ENCODE assay signal across 8 cellular contexts in the genomic region with DNA sequence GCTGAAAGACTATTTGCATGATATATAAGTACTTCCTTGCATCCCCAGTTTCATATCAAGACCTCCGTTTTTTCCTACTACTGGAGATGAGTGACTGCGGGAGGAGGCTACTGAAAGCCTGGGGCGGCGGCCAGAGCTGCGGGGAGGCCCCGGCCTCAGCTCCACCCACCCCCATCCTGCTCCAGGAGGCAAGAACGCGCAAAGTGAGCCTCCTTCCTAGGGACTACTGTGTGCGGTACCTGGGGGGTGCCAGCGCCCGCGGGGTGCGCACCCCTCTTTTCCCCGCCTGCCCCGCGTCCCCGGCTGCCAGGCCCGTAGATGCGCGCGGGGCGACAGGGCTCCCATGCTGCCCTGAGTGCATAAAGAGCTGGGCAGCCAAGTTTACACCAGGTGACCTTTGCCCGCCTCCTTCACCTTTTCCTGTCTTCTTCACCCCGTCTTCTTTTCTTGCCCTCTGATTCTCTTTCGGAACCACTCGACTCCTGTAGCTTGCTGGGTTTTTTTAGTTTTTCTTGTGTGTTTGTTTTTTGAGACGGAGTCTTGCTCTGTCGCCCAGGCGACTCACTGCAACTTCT. TPM values are rescaled to one million over a fixed set of nuclear protein-coding genes. Genes with fewer than 3 reads are reported as not detected.
A peak's percentile ranks its signal among the peaks of the same experiment; 100 is the strongest.
DNase-seq lines count a peak whose midpoint lies in the region; ATAC-seq, FAIRE-seq and TF ChIP-seq lines count a peak whose summit lies in the region.

No MANE protein-coding gene starts in this region.

- dilution Hi-C loops in keratinocyte (cut with MboI; ENCODE audit: extremely low pct_ligation_motif_present, low sequenced_read_pairs) = no loop called here

- no peak for FAIRE-seq in astrocyte (lab: Jason Lieb, UNC)
- FAIRE-seq in keratinocyte (lab: Jason Lieb, UNC) = no peak
- no peak for FAIRE-seq in D721Med (lab: Jason Lieb, UNC)

- TF ChIP-seq CTCF in astrocyte (IDR thresholded peaks at IDR 0.05; ENCODE audit: insufficient read depth, low read depth, low read length) = no peak
- TF ChIP-seq CTCF in keratinocyte (optimal IDR thresholded peaks at IDR 0.05 in 1 of 3, IDR thresholded peaks at IDR 0.05 in 1 of 3, conservative IDR thresholded peaks at IDR 0.05 in 1 of 3; ENCODE audit: extremely low read depth in 1 of 3, insufficient read depth in 2 of 3, low read length in 3 of 3) = no peak
- no peak for TF ChIP-seq CTCF in tibial nerve (IDR thresholded peaks at IDR 0.05)
- no peak for TF ChIP-seq CTCF in D721Med (IDR thresholded peaks at IDR 0.05; ENCODE audit: insufficient read depth, missing control alignments)

- H3K9me1 ChIP-seq in keratinocyte (ENCODE audit: control insufficient read depth, extremely low read depth, insufficient read depth, low read length) = no peaks in the 10 kb centered on the region

- H3K4me3 Mint-ChIP-seq in activated naive CD4-positive, alpha-beta T cell treated with anti-CD3 and anti-CD28 coated beads, Interleukin-2, amount 50 U/mL, for 24 hours = peak overlapping the region; percentile 84
- H3K4me3 Mint-ChIP-seq in astrocyte (ENCODE audit: unreplicated experiment) = no peak overlapping the region

- H3K27ac ChIP-seq in astrocyte (ENCODE audit: low read depth, low read length) (no peak overlapping the region), keratinocyte (ENCODE audit: control insufficient read depth, insufficient read depth, low read length) (no peak overlapping the region), tibial nerve (peak overlapping the region in 3 of 4 donors; percentile 34 to 100 (median 86))

- TF ChIP-seq POLR2A in tibial nerve (IDR thresholded peaks at IDR 0.05) (no peak), GM18505 (IDR thresholded peaks at IDR 0.05; ENCODE audit: borderline replicate concordance, extremely low read depth, insufficient read depth, insufficient read length) (no peak)

- H3K4me1 Mint-ChIP-seq in activated naive CD4-positive, alpha-beta T cell treated with anti-CD3 and anti-CD28 coated beads, Interleukin-2, amount 50 U/mL, for 24 hours = peaks cover 18% of the 10 kb centered on the region
- peaks cover 2% of the 10 kb centered on the region for H3K4me1 Mint-ChIP-seq in astrocyte (ENCODE audit: low read depth, unreplicated experiment)

- H3K36me3 ChIP-seq in astrocyte (ENCODE audit: insufficient read depth, low read length) = no peaks in the 10 kb centered on the region
- no peaks in the 10 kb centered on the region for H3K36me3 ChIP-seq in keratinocyte (ENCODE audit: control insufficient read depth in 2 of 2, extremely low read depth in 1 of 2, insufficient read depth in 2 of 2, low read length in 2 of 2)
- no peaks in the 10 kb centered on the region for H3K36me3 ChIP-seq in tibial nerve

- WGBS in tibial nerve, 2 donors = 35 to 38% methylated on average over 20 to 29 of the region's 29 CpGs

- peak overlapping the region; percentile 76 for H2AFZ ChIP-seq in astrocyte (ENCODE audit: low read depth, low read length)
- H2AFZ ChIP-seq in keratinocyte (ENCODE audit: control insufficient read depth, low read length) = peak overlapping the region; percentile 81

- H3K4me3 ChIP-seq in astrocyte (ENCODE audit: insufficient read depth, low read depth, low read length) (no peak overlapping the region), keratinocyte (ENCODE audit: control insufficient read depth in 2 of 3, extremely low read depth in 1 of 3, insufficient read depth in 2 of 3, low read depth in 1 of 3, low read length in 3 of 3) (peak overlapping the region; percentile 15 to 51 (median 45)), tibial nerve (peak overlapping the region in 3 of 4 donors; percentile 28 to 43 (median 32))

- DNase-seq in activated naive CD4-positive, alpha-beta T cell treated with Interleukin-2 at 50 U/mL for 16 hours = no peak
- DNase-seq in astrocyte (ENCODE audit: low read depth) = peak; percentile 12
- no peak for DNase-seq in keratinocyte (ENCODE audit: low read depth, low spot score)
- DNase-seq in tibial nerve (ENCODE audit: low spot score in 2 of 2) = no peak
- no peak for DNase-seq in D721Med (ENCODE audit: insufficient read length, low spot score)
- DNase-seq in hippocampal formation (lab: John Stamatoyannopoulos, UW) = no peak

- H3K9ac ChIP-seq in astrocyte (ENCODE audit: low read length) (peak overlapping the region; percentile 47), keratinocyte (ENCODE audit: control insufficient read depth, extremely low read depth, insufficient read depth, low read length) (peak overlapping the region; percentile 3)

- H4K20me1 ChIP-seq in astrocyte (ENCODE audit: insufficient read depth, low read length) = peaks cover 4% of the 10 kb centered on the region
- no peaks in the 10 kb centered on the region for H4K20me1 ChIP-seq in keratinocyte (ENCODE audit: control insufficient read depth, extremely low read depth, insufficient read depth, low read length)

- H3K27ac Mint-ChIP-seq in activated naive CD4-positive, alpha-beta T cell treated with anti-CD3 and anti-CD28 coated beads, Interleukin-2, amount 50 U/mL, for 24 hours = peak overlapping the region; percentile 95
- H3K27ac Mint-ChIP-seq in astrocyte (ENCODE audit: unreplicated experiment) = no peak overlapping the region

- H3K9me3 Mint-ChIP-seq in activated naive CD4-positive, alpha-beta T cell treated with anti-CD3 and anti-CD28 coated beads, Interleukin-2, amount 50 U/mL, for 24 hours = no peaks in the 10 kb centered on the region
- no peaks in the 10 kb centered on the region for H3K9me3 Mint-ChIP-seq in astrocyte (ENCODE audit: unreplicated experiment)

- ATAC-seq in GM18505 (IDR thresholded peaks at IDR 0.05; ENCODE audit: unreplicated experiment) = no peak

- H3K4me1 ChIP-seq in astrocyte (ENCODE audit: insufficient read depth, low read length) (peaks cover 11% of the 10 kb centered on the region), keratinocyte (ENCODE audit: control insufficient read depth, extremely low read depth, insufficient read depth, low read length) (peaks cover 13% of the 10 kb centered on the region), tibial nerve (peaks cover 0 to 35% (median 8%) of the 10 kb centered on the region in 4 donors)

- no peaks in the 10 kb centered on the region for H3K27me3 Mint-ChIP-seq in activated naive CD4-positive, alpha-beta T cell treated with anti-CD3 and anti-CD28 coated beads, Interleukin-2, amount 50 U/mL, for 24 hours
- H3K27me3 Mint-ChIP-seq in astrocyte (ENCODE audit: low read depth, unreplicated experiment) = no peaks in the 10 kb centered on the region

- H3K79me2 ChIP-seq in astrocyte (ENCODE audit: insufficient read depth, low read length) (peaks cover 19% of the 10 kb centered on the region), keratinocyte (ENCODE audit: control insufficient read depth, insufficient read depth, low read length) (peaks cover 15% of the 10 kb centered on the region)

- no peaks in the 10 kb centered on the region for H3K36me3 Mint-ChIP-seq in activated naive CD4-positive, alpha-beta T cell treated with anti-CD3 and anti-CD28 coated beads, Interleukin-2, amount 50 U/mL, for 24 hours
- H3K36me3 Mint-ChIP-seq in astrocyte (ENCODE audit: low read depth, unreplicated experiment) = no peaks in the 10 kb centered on the region

- H3K9me3 ChIP-seq in astrocyte (ENCODE audit: insufficient read depth, low read depth, low read length) (no peaks in the 10 kb centered on the region), keratinocyte (ENCODE audit: control insufficient read depth, low read depth, low read length) (no peaks in the 10 kb centered on the region), tibial nerve (no peaks in the 10 kb centered on the region)

- H3K4me2 ChIP-seq in astrocyte (ENCODE audit: low read length) (peak overlapping the region; percentile 85), keratinocyte (ENCODE audit: control insufficient read depth, extremely low read depth, insufficient read depth, low read depth, low read length) (peak overlapping the region; percentile 99)

- no peak for TF ChIP-seq EP300 in tibial nerve (IDR thresholded peaks at IDR 0.05)

- no peaks in the 10 kb centered on the region for H3K27me3 ChIP-seq in astrocyte (ENCODE audit: insufficient read depth, low read length)
- no peaks in the 10 kb centered on the region for H3K27me3 ChIP-seq in keratinocyte (ENCODE audit: control insufficient read depth, extremely low read depth, insufficient read depth, low read length)
- H3K27me3 ChIP-seq in tibial nerve = no peaks in the 10 kb centered on the region

RNA-seq across cellular contexts. Expression of a gene that starts 2.5 kb away (rescaled TPM):
- total RNA-seq in astrocyte (10.0 and 11.8 TPM in 2 replicates), tibial nerve (10 to 100 TPM; 16.8 to 22.6 (median 19.4) TPM)
- polyA plus RNA-seq in keratinocyte = 8.2 to 10.6 TPM (median 8.8 TPM) in 3 replicates
- 9.7 TPM for polyA plus RNA-seq in keratinocyte (2011; ENCODE audit: low read depth)
- polyA plus RNA-seq in keratinocyte (2011; cell fraction: cytosol; rRNA removed) = 4.6 and 9.8 TPM in 2 replicates
- 9.9 and 12.7 TPM in 2 replicates for polyA plus RNA-seq in keratinocyte (2011; cell fraction: nucleus; rRNA removed)
- 3.9 and 4.4 TPM in 2 replicates for polyA plus RNA-seq in keratinocyte (2012; ENCODE audit: low replicate concordance)
- polyA minus RNA-seq in keratinocyte = 10.5 to 26.8 TPM (median 20.9 TPM) in 3 replicates
- polyA minus RNA-seq in keratinocyte (2011; cell fraction: cytosol; rRNA and poly(A)+ RNA removed) = 9.8 TPM
- 10.0 and 20.5 TPM in 2 replicates for polyA minus RNA-seq in keratinocyte (2011; cell fraction: nucleus; rRNA and poly(A)+ RNA removed)

RNA-seq across cellular contexts. Expression of a gene that starts 47.1 kb away (rescaled TPM):
- total RNA-seq in astrocyte (141 and 151 TPM in 2 replicates), tibial nerve (100 to 1,000 TPM in 1 of 4 donors, 10 to 100 TPM in 3; 80.7 to 101 (median 89.0) TPM)
- polyA plus RNA-seq in keratinocyte = 64.3 to 128 TPM (median 125 TPM) in 3 replicates
- polyA plus RNA-seq in keratinocyte (2011; ENCODE audit: low read depth) = 127 TPM
- 68.7 and 155 TPM in 2 replicates for polyA plus RNA-seq in keratinocyte (2011; cell fraction: cytosol; rRNA removed)
- polyA plus RNA-seq in keratinocyte (2011; cell fraction: nucleus; rRNA removed) = 58.5 and 70.3 TPM in 2 replicates
- 134 and 161 TPM in 2 replicates for polyA plus RNA-seq in keratinocyte (2012; ENCODE audit: low replicate concordance)
- 22.0 to 103 TPM (median 49.3 TPM) in 3 replicates for polyA minus RNA-seq in keratinocyte
- polyA minus RNA-seq in keratinocyte (2011; cell fraction: cytosol; rRNA and poly(A)+ RNA removed) = 207 TPM
- 29.5 and 55.6 TPM in 2 replicates for polyA minus RNA-seq in keratinocyte (2011; cell fraction: nucleus; rRNA and poly(A)+ RNA removed)

RNA-seq across cellular contexts. Expression of a gene that starts 47.9 kb away (rescaled TPM):
- total RNA-seq in astrocyte (123 and 129 TPM in 2 replicates), tibial nerve (10 to 100 TPM; 28.8 to 38.1 (median 34.2) TPM)
- 26.9 to 35.8 TPM (median 30.6 TPM) in 3 replicates for polyA plus RNA-seq in keratinocyte
- 23.7 TPM for polyA plus RNA-seq in keratinocyte (2011; ENCODE audit: low read depth)
- polyA plus RNA-seq in keratinocyte (2011; cell fraction: cytosol; rRNA removed) = 15.5 and 30.6 TPM in 2 replicates
- 25.2 and 29.9 TPM in 2 replicates for polyA plus RNA-seq in keratinocyte (2011; cell fraction: nucleus; rRNA removed)
- polyA plus RNA-seq in keratinocyte (2012; ENCODE audit: low replicate concordance) = 21.1 and 26.0 TPM in 2 replicates
- polyA minus RNA-seq in keratinocyte = 18.0 to 68.7 TPM (median 61.0 TPM) in 3 replicates
- polyA minus RNA-seq in keratinocyte (2011; cell fraction: cytosol; rRNA and poly(A)+ RNA removed) = 29.5 TPM
- polyA minus RNA-seq in keratinocyte (2011; cell fraction: nucleus; rRNA and poly(A)+ RNA removed) = 24.4 and 41.3 TPM in 2 replicates

Comparison
In these comparisons a context has a peak if more than half of its experiments do, and no peak if none do; other contexts are left out.
1. H3K27ac ChIP-seq: peak in tibial nerve (3 of 4); none in astrocyte (single experiment) and keratinocyte (single experiment).